Comparison of ENCODE assay signal across 23 cellular contexts in genomic region chr14:71054706-71055105, GRCh38.
"Had no signal": no experiment of that assay in that cellular context is flagged by ENCODE, and none has a peak within 500 bp of the region (broad histone marks: within the 10 kb centered on the region; RNA-seq: fewer than 3 reads in every experiment).

No MANE protein-coding gene starts in this region.

- H3K4me3 Mint-ChIP-seq: mesothelial cell of epicardium, naive B cell had no signal

- H3K9me3 ChIP-seq: esophagus muscularis mucosa, gastroesophageal sphincter, heart right ventricle, left ventricle myocardium inferior, lower lobe of right lung, mucosa of descending colon had no signal

- H3K9me3 Mint-ChIP-seq: mesothelial cell of epicardium, naive B cell had no signal

- DNase-seq: dermis blood vessel endothelial cell; dorsolateral prefrontal cortex; effector CD4-positive, alpha-beta T cell; effector memory CD4-positive, alpha-beta T cell; foreskin keratinocyte; glutamatergic neuron; head of caudate nucleus; heart right ventricle; hippocampal formation; left cardiac atrium; left ventricle myocardium inferior; lower lobe of right lung; mesenchymal stem cell; mucosa of descending colon; naive B cell had no signal

- ATAC-seq: foreskin keratinocyte, gastroesophageal sphincter, heart right ventricle, left cardiac atrium, lower lobe of right lung, mucosa of descending colon had no signal

- H3K27me3 ChIP-seq: dorsolateral prefrontal cortex, esophagus muscularis mucosa, foreskin keratinocyte, gastroesophageal sphincter, heart right ventricle had no signal

- H3K27ac ChIP-seq: coronary artery, dorsolateral prefrontal cortex, esophagus muscularis mucosa, foreskin keratinocyte, gastroesophageal sphincter, heart right ventricle, left ventricle myocardium inferior, lower lobe of right lung had no signal

- H3K27ac Mint-ChIP-seq: mesothelial cell of epicardium, naive B cell had no signal

- FAIRE-seq: colon, endothelial cell of umbilical vein, frontal cortex, keratinocyte had no signal

- H3K4me1 ChIP-seq: esophagus muscularis mucosa, gastroesophageal sphincter, heart right ventricle, left ventricle myocardium inferior, lower lobe of right lung had no signal

- H3K4me1 Mint-ChIP-seq: mesothelial cell of epicardium, naive B cell had no signal

- H3K4me3 ChIP-seq: coronary artery, dorsolateral prefrontal cortex, esophagus muscularis mucosa, gastroesophageal sphincter, heart right ventricle, left ventricle myocardium inferior, lower lobe of right lung, mucosa of descending colon had no signal

- H3K27me3 Mint-ChIP-seq: naive B cell had no signal
